11 cellular contexts compared by ENCODE assay signal in the genomic region with DNA sequence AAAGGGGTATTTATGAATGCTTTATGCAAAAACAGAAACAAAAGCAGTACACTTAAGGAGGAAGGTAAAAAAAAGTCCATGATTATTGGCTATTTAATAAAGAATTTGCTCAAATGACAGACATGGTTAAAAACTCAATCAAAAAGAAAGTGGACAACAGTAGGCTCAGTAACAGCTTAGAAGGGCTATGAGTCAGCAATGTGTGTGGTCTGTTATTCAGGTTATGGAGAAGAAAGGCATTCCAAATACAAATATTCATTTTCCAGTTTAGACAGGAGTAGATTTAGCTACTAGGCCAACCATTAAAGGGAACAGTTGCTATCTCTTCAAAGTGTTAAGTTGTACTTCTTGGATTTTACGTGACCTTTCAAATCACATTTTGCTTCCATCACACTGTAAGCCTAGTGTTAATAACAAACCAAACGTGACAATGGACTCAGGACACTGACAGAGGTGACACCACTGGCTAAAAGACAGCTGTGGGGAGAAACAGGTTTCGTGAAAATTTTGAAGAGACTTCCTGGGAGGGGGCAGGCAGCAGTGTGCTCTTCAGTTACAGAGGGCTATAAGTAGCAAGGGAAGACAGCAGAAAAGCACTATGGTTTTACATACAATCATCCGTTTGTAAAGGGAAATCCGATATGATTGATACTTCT. TPM values are rescaled to one million over a fixed set of nuclear protein-coding genes. Genes with fewer than 3 reads are reported as not detected.
DNase-seq lines count a peak whose midpoint lies in the region; TF ChIP-seq lines count a peak whose summit lies in the region.
"Had no signal": no experiment of that assay in that cellular context is flagged by ENCODE, and none has a peak within 500 bp of the region (broad histone marks: within the 10 kb centered on the region; RNA-seq: fewer than 3 reads in every experiment).

No MANE protein-coding gene starts in this region.

- no peaks in the 10 kb centered on the region for H3K79me1 ChIP-seq in neuronal stem cell (ENCODE audit: low read depth, low read length)

- no peak overlapping the region for H3K9ac ChIP-seq in neuronal stem cell (ENCODE audit: low read depth, low read length, poor library complexity)

- H3K4ac ChIP-seq in neuronal stem cell (ENCODE audit: low read length): no peak overlapping the region

- H2BK12ac ChIP-seq in neuronal stem cell (ENCODE audit: low read length): no peak overlapping the region

- no peak overlapping the region for H2BK5ac ChIP-seq in neuronal stem cell (ENCODE audit: low read length)

- H4K8ac ChIP-seq in neuronal stem cell (ENCODE audit: low read depth, low read length): no peak overlapping the region

- peaks cover 0 to 17% of the 10 kb centered on the region in 2 donors for H3K4me1 ChIP-seq in neuronal stem cell (ENCODE audit: control insufficient read depth in 2 of 2, insufficient read depth in 1 of 2, low read depth in 1 of 2, low read length in 2 of 2)

- H3K27ac ChIP-seq in neuronal stem cell (replicated peaks; ENCODE audit: low read length): no peak overlapping the region
- H3K27ac ChIP-seq: thoracic aorta had no signal

- no peak overlapping the region for H2BK120ac ChIP-seq in neuronal stem cell (ENCODE audit: low read depth, low read length)

- no CpG with 5 or more reads among the region's 5 CpGs for WGBS in neuronal stem cell (ENCODE audit: extremely low coverage in 2 of 2, insufficient read length in 2 of 2, insufficient replicate concordance in 1 of 2), 2 donors

- no peaks in the 10 kb centered on the region for H3K9me3 ChIP-seq in neuronal stem cell (replicated peaks in 1 of 2; ENCODE audit: control insufficient read depth in 2 of 2, insufficient read depth in 1 of 2, low read depth in 1 of 2, low read length in 2 of 2)
- H3K9me3 ChIP-seq: thoracic aorta had no signal

- H3K14ac ChIP-seq in neuronal stem cell (ENCODE audit: low read length): no peak overlapping the region

- peaks cover 0 to 22% of the 10 kb centered on the region in 2 donors for H3K36me3 ChIP-seq in neuronal stem cell (replicated peaks in 1 of 2; ENCODE audit: control insufficient read depth in 2 of 2, insufficient read depth in 2 of 2, low read length in 2 of 2)

- peak overlapping the region; percentile 8 for H2AFZ ChIP-seq in neuronal stem cell (ENCODE audit: low read length)

- H4K91ac ChIP-seq in neuronal stem cell (ENCODE audit: low read depth, low read length, poor library complexity): no peak overlapping the region

- H2BK15ac ChIP-seq in neuronal stem cell (ENCODE audit: low read length): no peak overlapping the region

- DNase-seq in G401 (ENCODE audit: low spot score) (peak; percentile 40), RKO (ENCODE audit: low spot score) (peak; percentile 45), epithelial cell of proximal tubule (ENCODE audit: low read depth) (peak; percentile 22), neuronal stem cell (ENCODE audit: low spot score) (no peak), islet precursor cell (no peak), NCI-H345 (lab: John Stamatoyannopoulos, UW) (no peak), head of caudate nucleus (no peak), GOT3 (lab: John Stamatoyannopoulos, UW) (no peak)
- DNase-seq: Karpas-422; stimulated activated CD4-positive, alpha-beta T cell treated with anti-CD3 and anti-CD28 coated beads, Interleukin-12 subunit alpha, Interleukin-12 subunit beta, amount 100 ng/mL, for 4 hours had no signal

- in situ Hi-C loops in G401 (cut with HindIII; ENCODE audit: low sequenced_read_pairs): no loop called here

- TF ChIP-seq CTCF in epithelial cell of proximal tubule (conservative IDR thresholded peaks at IDR 0.05; ENCODE audit: low read depth, low read length): no peak

- no peak overlapping the region for H2AK5ac ChIP-seq in neuronal stem cell (ENCODE audit: low read depth, low read length)

- H3K4me3 ChIP-seq in epithelial cell of proximal tubule (ENCODE audit: low read depth, low read length): no peak overlapping the region
- no peak overlapping the region for H3K4me3 ChIP-seq in neuronal stem cell (ENCODE audit: low read length in 2 of 2)
- H3K4me3 ChIP-seq: thoracic aorta had no signal

- H3K4me2 ChIP-seq in neuronal stem cell (ENCODE audit: insufficient read depth, low read length, poor library complexity, severe bottlenecking): no peak overlapping the region

- no peak overlapping the region for H3K23ac ChIP-seq in neuronal stem cell (ENCODE audit: low read depth, low read length, poor library complexity)

- intact Hi-C loops in head of caudate nucleus (cut with DNase I): loop anchor here (10.0 kb wide), 1 partner anchor 187 kb away; the partner anchor contains the start of gene MYO5A

- no peaks in the 10 kb centered on the region for H3K27me3 ChIP-seq in neuronal stem cell (ENCODE audit: control insufficient read depth in 3 of 3, insufficient read depth in 3 of 3, low read depth in 1 of 3, low read length in 3 of 3)

- H3K18ac ChIP-seq in neuronal stem cell (ENCODE audit: low read length): no peak overlapping the region

RNA-seq across cellular contexts. Expression of gene MYO5C, which starts 41.7 kb away (rescaled TPM):
- 1.3 and 4.2 TPM in 2 replicates for total RNA-seq in G401 (2014; rRNA removed; shearing (Covaris generic))
- 16.9 and 22.3 TPM in 2 replicates for total RNA-seq in epithelial cell of proximal tubule
- polyA plus RNA-seq in neuronal stem cell (2013, experiment 1 of 2): 4.4 TPM
- polyA plus RNA-seq in neuronal stem cell (2013, experiment 2 of 2): 4.4 TPM

Comparison
In these comparisons a context has a peak if more than half of its experiments do, and no peak if none do; other contexts are left out.
1. DNase-seq: peak in G401 (single experiment), RKO (single experiment) and epithelial cell of proximal tubule (single experiment); none in neuronal stem cell (single experiment), islet precursor cell (single experiment), NCI-H345 (single experiment), head of caudate nucleus (0 of 42) and GOT3 (single experiment).